18 cellular contexts compared by ENCODE assay signal in the genomic region with DNA sequence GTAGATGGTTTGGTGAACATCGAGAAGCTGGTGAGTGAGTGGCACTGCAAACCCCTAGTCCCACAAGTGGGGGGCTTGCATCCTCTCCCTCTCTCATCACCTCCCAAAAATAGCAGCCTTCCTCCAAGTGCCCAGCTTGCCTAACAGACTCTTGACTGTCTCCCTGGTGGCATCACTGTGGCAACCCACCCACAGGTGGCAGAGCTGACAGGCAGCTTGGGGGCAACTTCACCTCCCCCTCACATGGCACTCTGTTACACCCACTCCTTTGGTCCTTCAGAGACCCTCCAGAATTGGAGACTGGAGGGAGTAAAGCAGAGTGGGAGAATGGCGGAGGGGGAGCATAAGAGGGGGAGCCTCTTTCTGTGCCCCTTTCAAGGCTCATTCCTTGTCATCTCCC. TPM values are rescaled to one million over a fixed set of nuclear protein-coding genes. Genes with fewer than 3 reads are reported as not detected.
DNase-seq lines count a peak whose midpoint lies in the region; ATAC-seq and TF ChIP-seq lines count a peak whose summit lies in the region.
"Had no signal": no experiment of that assay in that cellular context is flagged by ENCODE, and none has a peak within 500 bp of the region (broad histone marks: within the 10 kb centered on the region; RNA-seq: fewer than 3 reads in every experiment).

No MANE protein-coding gene starts in this region.

- peaks cover 42% of the 10 kb centered on the region for H3K4me1 ChIP-seq in BLaER1
- no peaks in the 10 kb centered on the region for H3K4me1 ChIP-seq in CD8-positive, alpha-beta T cell (ENCODE audit: insufficient read depth, low read length)

- CTCF ChIA-PET in CD8-positive, alpha-beta T cell (lab: Charles Lee) = interaction anchor here (0.9 to 5.2 kb wide), 13 partner anchors 10 to 178 kb away, joined by 3 to 67 read pairs (median 3); partner anchors contain the start of genes CSF3 and MED24

- H3K36me3 Mint-ChIP-seq in CD8-positive, alpha-beta T cell = peaks cover 2% of the 10 kb centered on the region
- peaks cover 5% of the 10 kb centered on the region for H3K36me3 Mint-ChIP-seq in activated T-helper 1 cell treated with anti-CD3 and anti-CD28 coated beads, Interleukin-12 subunit alpha, Interleukin-12 subunit beta, Interleukin-2, Interleukin-4 antibody, amounts not matched to agents 30 ng/mL and 10 ng/mL and 1 ng/mL, durations not matched to agents 14 hours and 24 hours and 36 hours (ENCODE audit: low read depth)
- H3K36me3 Mint-ChIP-seq in memory B cell = peaks cover 1% of the 10 kb centered on the region

- H3K9me3 ChIP-seq in BLaER1 = peaks cover 5% of the 10 kb centered on the region
- no peaks in the 10 kb centered on the region for H3K9me3 ChIP-seq in CD8-positive, alpha-beta T cell (ENCODE audit: low read length)

- H3K27me3 ChIP-seq in BLaER1 = no peaks in the 10 kb centered on the region
- H3K27me3 ChIP-seq in CD8-positive, alpha-beta T cell (ENCODE audit: insufficient read depth, low read length) = no peaks in the 10 kb centered on the region
- H3K27me3 ChIP-seq: MG63 had no signal

- H3K4me3 ChIP-seq in BLaER1 = no peak overlapping the region
- no peak overlapping the region for H3K4me3 ChIP-seq in CD8-positive, alpha-beta T cell (ENCODE audit: low read depth, low read length)
- H3K4me3 ChIP-seq: GM23248, MG63 had no signal

- no peak overlapping the region for H3K27ac Mint-ChIP-seq in CD8-positive, alpha-beta T cell
- H3K27ac Mint-ChIP-seq in activated T-helper 1 cell treated with anti-CD3 and anti-CD28 coated beads, Interleukin-12 subunit alpha, Interleukin-12 subunit beta, Interleukin-2, Interleukin-4 antibody, amounts not matched to agents 30 ng/mL and 10 ng/mL and 1 ng/mL, durations not matched to agents 14 hours and 24 hours and 36 hours = no peak overlapping the region
- H3K27ac Mint-ChIP-seq in memory B cell = no peak overlapping the region

- no peaks in the 10 kb centered on the region for H3K27me3 Mint-ChIP-seq in CD8-positive, alpha-beta T cell (ENCODE audit: low read depth)
- peaks cover 2% of the 10 kb centered on the region for H3K27me3 Mint-ChIP-seq in activated T-helper 1 cell treated with anti-CD3 and anti-CD28 coated beads, Interleukin-12 subunit alpha, Interleukin-12 subunit beta, Interleukin-2, Interleukin-4 antibody, amounts not matched to agents 30 ng/mL and 10 ng/mL and 1 ng/mL, durations not matched to agents 14 hours and 24 hours and 36 hours (ENCODE audit: insufficient read depth)
- H3K27me3 Mint-ChIP-seq in memory B cell = peaks cover 4% of the 10 kb centered on the region

- no peaks in the 10 kb centered on the region for H3K9me3 Mint-ChIP-seq in CD8-positive, alpha-beta T cell
- H3K9me3 Mint-ChIP-seq in activated T-helper 1 cell treated with anti-CD3 and anti-CD28 coated beads, Interleukin-12 subunit alpha, Interleukin-12 subunit beta, Interleukin-2, Interleukin-4 antibody, amounts not matched to agents 30 ng/mL and 10 ng/mL and 1 ng/mL, durations not matched to agents 14 hours and 24 hours and 36 hours = no peaks in the 10 kb centered on the region
- no peaks in the 10 kb centered on the region for H3K9me3 Mint-ChIP-seq in memory B cell
- H3K9me3 Mint-ChIP-seq: CD8-positive, alpha-beta memory T cell had no signal

- ATAC-seq in CD8-positive, alpha-beta T cell = no peak
- no peak for ATAC-seq in memory B cell (ENCODE audit: low read depth)
- ATAC-seq: HepG2, Right ventricle myocardium inferior, SK-N-SH treated with all-trans-retinoic acid at 6 μM for 48 hours had no signal

- H4K20me1 ChIP-seq in BLaER1 = no peaks in the 10 kb centered on the region

- no peak for DNase-seq in CD8-positive, alpha-beta T cell
- DNase-seq in activated T-helper 1 cell treated with anti-CD3 and anti-CD28 coated beads, Interleukin-12 subunit alpha, Interleukin-12 subunit beta, Interleukin-2, Interleukin-4 antibody, amounts not matched to agents 30 ng/mL and 10 ng/mL and 1 ng/mL, durations not matched to agents 14 hours and 24 hours and 36 hours (ENCODE audit: low spot score) = no peak
- no peak for DNase-seq in memory B cell (ENCODE audit: low spot score in 2 of 2)
- no peak for DNase-seq in NCI-H2227 treated with DMSO at 0.1 percent for 48 hours (lab: John Stamatoyannopoulos, UW)
- no peak for DNase-seq in NCI-H2029 treated with DMSO at 0.1 percent for 48 hours (lab: John Stamatoyannopoulos, UW)
- no peak for DNase-seq in SHP77 treated with DMSO at 0.1 percent for 48 hours (lab: John Stamatoyannopoulos, UW)
- DNase-seq: CD8-positive, alpha-beta memory T cell; GM23248; HCEC 1CT; MG63; NCI-H1092; NCI-H146; NCI-H2081 treated with DMSO at 0.1 percent for 48 hours; NCI-H510A treated with DMSO at 0.1 percent for 48 hours had no signal

- H3K27ac ChIP-seq in BLaER1 = 0 out of 2 replicates have a peak overlapping the region, but pooled peaks have one; percentile 41
- no peak overlapping the region for H3K27ac ChIP-seq in CD8-positive, alpha-beta T cell (ENCODE audit: low read depth, low read length)
- H3K27ac ChIP-seq: GM23248 had no signal

- intact Hi-C loops in CD8-positive, alpha-beta T cell (cut with DNase I, micrococcal nuclease) = no loop called here
- intact Hi-C loops in activated T-helper 1 cell treated with anti-CD3 and anti-CD28 coated beads, Interleukin-12 subunit alpha, Interleukin-12 subunit beta, Interleukin-2, Interleukin-4 antibody, amounts not matched to agents 30 ng/mL and 10 ng/mL and 1 ng/mL, durations not matched to agents 14 hours and 24 hours and 36 hours (cut with micrococcal nuclease) = no loop called here

- H3K4me1 Mint-ChIP-seq in CD8-positive, alpha-beta T cell (ENCODE audit: low read depth) = peaks cover 9% of the 10 kb centered on the region
- H3K4me1 Mint-ChIP-seq in activated T-helper 1 cell treated with anti-CD3 and anti-CD28 coated beads, Interleukin-12 subunit alpha, Interleukin-12 subunit beta, Interleukin-2, Interleukin-4 antibody, amounts not matched to agents 30 ng/mL and 10 ng/mL and 1 ng/mL, durations not matched to agents 14 hours and 24 hours and 36 hours (ENCODE audit: low read depth) = peaks cover 16% of the 10 kb centered on the region
- H3K4me1 Mint-ChIP-seq in memory B cell = peaks cover 7% of the 10 kb centered on the region

- H3K9ac ChIP-seq in BLaER1 = peak overlapping the region; percentile 75; the same call in 1 of the 2 replicates
- H3K9ac ChIP-seq: GM23248 had no signal

- peaks cover 12% of the 10 kb centered on the region for H3K36me3 ChIP-seq in BLaER1
- H3K36me3 ChIP-seq in CD8-positive, alpha-beta T cell (ENCODE audit: insufficient read depth, low read length) = no peaks in the 10 kb centered on the region

- no peak for TF ChIP-seq CTCF in CD8-positive, alpha-beta T cell (IDR thresholded peaks at IDR 0.05)

- peak overlapping the region; percentile 91 for H3K4me2 ChIP-seq in BLaER1

- POLR2A ChIA-PET in CD8-positive, alpha-beta T cell (lab: Charles Lee) = interaction anchor here (1.5 kb wide), 1 partner anchor 26 kb away, joined by 3 read pairs; the partner anchor contains the start of gene WIPF2

- H3K4me3 Mint-ChIP-seq in CD8-positive, alpha-beta T cell = peak overlapping the region; percentile 35
- peak overlapping the region; percentile 58 for H3K4me3 Mint-ChIP-seq in activated T-helper 1 cell treated with anti-CD3 and anti-CD28 coated beads, Interleukin-12 subunit alpha, Interleukin-12 subunit beta, Interleukin-2, Interleukin-4 antibody, amounts not matched to agents 30 ng/mL and 10 ng/mL and 1 ng/mL, durations not matched to agents 14 hours and 24 hours and 36 hours
- H3K4me3 Mint-ChIP-seq in memory B cell = peak overlapping the region; percentile 30

RNA-seq across cellular contexts. Expression of gene RAPGEFL1, which starts 15.7 kb away (rescaled TPM):
- 1 to 10 TPM; 8.8 to 9.2 TPM for total RNA-seq in CD8-positive, alpha-beta T cell
- total RNA-seq in activated T-helper 1 cell treated with anti-CD3 and anti-CD28 coated beads, Interleukin-12 subunit alpha, Interleukin-12 subunit beta, Interleukin-2, Interleukin-4 antibody, amounts not matched to agents 30 ng/mL and 10 ng/mL and 1 ng/mL, durations not matched to agents 14 hours and 24 hours and 36 hours = 11.8 and 13.0 TPM in 2 replicates

RNA-seq across cellular contexts. Expression of gene WIPF2, which starts 26.1 kb away (rescaled TPM):
- total RNA-seq in CD8-positive, alpha-beta T cell = 10 to 100 TPM; 26.8 to 30.8 TPM
- total RNA-seq in activated T-helper 1 cell treated with anti-CD3 and anti-CD28 coated beads, Interleukin-12 subunit alpha, Interleukin-12 subunit beta, Interleukin-2, Interleukin-4 antibody, amounts not matched to agents 30 ng/mL and 10 ng/mL and 1 ng/mL, durations not matched to agents 14 hours and 24 hours and 36 hours = 25.8 and 27.6 TPM in 2 replicates

RNA-seq across cellular contexts. Expression of gene CASC3, which starts 52.6 kb away (rescaled TPM):
- total RNA-seq in CD8-positive, alpha-beta T cell = 100 to 1,000 TPM; 187 to 198 TPM
- total RNA-seq in activated T-helper 1 cell treated with anti-CD3 and anti-CD28 coated beads, Interleukin-12 subunit alpha, Interleukin-12 subunit beta, Interleukin-2, Interleukin-4 antibody, amounts not matched to agents 30 ng/mL and 10 ng/mL and 1 ng/mL, durations not matched to agents 14 hours and 24 hours and 36 hours = 117 TPM in 2 replicates
